22 cellular contexts compared by ENCODE assay signal in genomic region chr7:45257284-45257683, GRCh38.
"Had no signal": no experiment of that assay in that cellular context is flagged by ENCODE, and none has a peak within 500 bp of the region (broad histone marks: within the 10 kb centered on the region; RNA-seq: fewer than 3 reads in every experiment).

No MANE protein-coding gene starts in this region.

- H2AFZ ChIP-seq: hepatocyte had no signal

- H3K4me1 ChIP-seq: foreskin keratinocyte had no signal

- H3K79me2 ChIP-seq: hepatocyte had no signal

- H3K27ac ChIP-seq: coronary artery, dorsolateral prefrontal cortex, esophagus muscularis mucosa, foreskin keratinocyte, gastroesophageal sphincter, heart left ventricle, hepatocyte, left lung, lower lobe of right lung had no signal

- H3K9me3 ChIP-seq: esophagus muscularis mucosa, gastroesophageal sphincter, heart left ventricle, left lung, lower lobe of right lung had no signal

- FAIRE-seq: colon, endothelial cell of umbilical vein, frontal cortex, kidney had no signal

- H3K4me3 ChIP-seq: coronary artery, dorsolateral prefrontal cortex, esophagus muscularis mucosa, gastroesophageal sphincter, heart left ventricle, hepatocyte, left lung, lower lobe of right lung had no signal

- H3K27me3 ChIP-seq: dorsolateral prefrontal cortex had no signal

- H3K4me2 ChIP-seq: hepatocyte had no signal

- ATAC-seq: foreskin keratinocyte, gastroesophageal sphincter, left lung, left ventricle myocardium superior, lower lobe of right lung had no signal

- H3K36me3 ChIP-seq: esophagus muscularis mucosa, gastroesophageal sphincter, heart left ventricle, left lung, lower lobe of right lung had no signal

- DNase-seq: dermis blood vessel endothelial cell; dorsolateral prefrontal cortex; effector CD4-positive, alpha-beta T cell; effector memory CD4-positive, alpha-beta T cell; foreskin keratinocyte; heart left ventricle; islet precursor cell; kidney; kidney glomerular epithelial cell; left lung; left ventricle myocardium superior; lower lobe of right lung; mammary epithelial cell; mesendoderm; midbrain had no signal
